In the genomic region with DNA sequence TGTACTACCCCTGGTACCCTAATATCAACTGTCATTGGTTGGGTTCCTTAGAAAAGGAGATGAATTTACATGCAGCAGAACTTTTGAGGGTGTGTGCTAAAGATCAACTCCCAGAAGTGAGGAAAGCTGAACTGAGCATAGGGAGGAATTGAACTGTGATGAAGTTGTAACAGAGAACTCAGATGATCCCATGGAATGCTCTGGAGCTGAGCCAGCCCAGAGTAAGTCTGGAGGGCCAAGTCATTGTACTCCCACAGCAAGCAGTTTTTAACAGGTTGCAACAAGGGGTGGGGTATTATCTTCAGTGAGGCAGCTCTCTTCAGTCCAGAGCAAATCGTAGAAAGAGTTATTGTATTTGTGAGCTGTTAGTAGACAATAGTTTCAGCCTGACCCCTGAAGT, we compare ENCODE assay signal across 22 cellular contexts.
"Had no signal": no experiment of that assay in that cellular context is flagged by ENCODE, and none has a peak within 500 bp of the region (broad histone marks: within the 10 kb centered on the region; RNA-seq: fewer than 3 reads in every experiment).

No MANE protein-coding gene starts in this region.

- DNase-seq: activated B cell treated with CpG ODN at 0.5 μM for 24 hours; activated CD4-positive, alpha-beta memory T cell treated with anti-CD3 and anti-CD28 coated beads, Interleukin-2, amount 10 ng/mL, durations not matched to agents 7 days and 5 days; activated CD4-positive, alpha-beta T cell treated with anti-CD3 and anti-CD28 coated beads for 4 hours; activated CD8-positive, alpha-beta memory T cell treated with anti-CD3 and anti-CD28 coated beads, Interleukin-2, amount 10 ng/mL, durations not matched to agents 7 days and 5 days; activated naive CD4-positive, alpha-beta T cell treated with Interleukin-2 at 50 U/mL for 16 hours; activated naive CD8-positive, alpha-beta T cell treated with anti-CD3 and anti-CD28 coated beads, Interleukin-2, amount 10 ng/mL, durations not matched to agents 7 days and 5 days; amygdala; brain microvascular endothelial cell; effector CD4-positive, alpha-beta T cell; nephron progenitor cell; occipital lobe; posterior cingulate gyrus; retina; stimulated activated CD4-positive, alpha-beta T cell treated with anti-CD3 and anti-CD28 coated beads, Interleukin-2, amount 100 ng/mL, for 24 hours; stimulated activated naive CD8-positive, alpha-beta T cell treated with anti-CD3 and anti-CD28 coated beads, Interleukin-15, Interleukin-2, amounts not matched to agents 100 U/mL and 50 U/mL, for 24 hours; transverse colon; uterus had no signal

- ATAC-seq: activated CD8-positive, alpha-beta memory T cell treated with anti-CD3 and anti-CD28 coated beads, Interleukin-2, amount 10 ng/mL, durations not matched to agents 7 days and 5 days; activated T-helper 17 cell treated with anti-CD3 and anti-CD28 coated beads, Interleukin-2, amount 50 U/mL, for 72 hours; stimulated activated naive CD8-positive, alpha-beta T cell treated with anti-CD3 and anti-CD28 coated beads, Interleukin-15, Interleukin-2, amounts not matched to agents 100 U/mL and 50 U/mL, for 24 hours had no signal

- H3K27ac Mint-ChIP-seq: activated B cell treated with CpG ODN at 0.5 μM for 24 hours; activated CD4-positive, alpha-beta memory T cell treated with anti-CD3 and anti-CD28 coated beads, Interleukin-2, amount 10 ng/mL, durations not matched to agents 7 days and 5 days; activated CD8-positive, alpha-beta memory T cell treated with anti-CD3 and anti-CD28 coated beads, Interleukin-2, amount 10 ng/mL, durations not matched to agents 7 days and 5 days; activated naive CD8-positive, alpha-beta T cell treated with anti-CD3 and anti-CD28 coated beads, Interleukin-2, amount 10 ng/mL, durations not matched to agents 7 days and 5 days; activated T-helper 17 cell treated with anti-CD3 and anti-CD28 coated beads, Interleukin-2, amount 50 U/mL, for 72 hours; nephron progenitor cell; T-helper 2 cell treated with Interferon-gamma antibody and Interleukin-4, amounts not matched to agents 5 μg/mL and 100 μg/mL, for 36 hours had no signal

- H3K4me1 Mint-ChIP-seq: activated B cell treated with CpG ODN at 0.5 μM for 24 hours; activated CD4-positive, alpha-beta memory T cell treated with anti-CD3 and anti-CD28 coated beads, Interleukin-2, amount 10 ng/mL, durations not matched to agents 7 days and 5 days; activated CD8-positive, alpha-beta memory T cell treated with anti-CD3 and anti-CD28 coated beads, Interleukin-2, amount 10 ng/mL, durations not matched to agents 7 days and 5 days; activated naive CD8-positive, alpha-beta T cell treated with anti-CD3 and anti-CD28 coated beads, Interleukin-2, amount 10 ng/mL, durations not matched to agents 7 days and 5 days; activated T-helper 17 cell treated with anti-CD3 and anti-CD28 coated beads, Interleukin-2, amount 50 U/mL, for 72 hours; central memory CD8-positive, alpha-beta T cell; nephron progenitor cell had no signal

- H3K27me3 Mint-ChIP-seq: activated B cell treated with CpG ODN at 0.5 μM for 24 hours; activated CD4-positive, alpha-beta memory T cell treated with anti-CD3 and anti-CD28 coated beads, Interleukin-2, amount 10 ng/mL, durations not matched to agents 7 days and 5 days; activated CD8-positive, alpha-beta memory T cell treated with anti-CD3 and anti-CD28 coated beads, Interleukin-2, amount 10 ng/mL, durations not matched to agents 7 days and 5 days; activated naive CD8-positive, alpha-beta T cell treated with anti-CD3 and anti-CD28 coated beads, Interleukin-2, amount 10 ng/mL, durations not matched to agents 7 days and 5 days; activated T-helper 17 cell treated with anti-CD3 and anti-CD28 coated beads, Interleukin-2, amount 50 U/mL, for 72 hours; central memory CD8-positive, alpha-beta T cell had no signal

- H3K4me1 ChIP-seq: esophagus muscularis mucosa, transverse colon, uterus had no signal

- H3K36me3 Mint-ChIP-seq: activated CD8-positive, alpha-beta memory T cell treated with anti-CD3 and anti-CD28 coated beads, Interleukin-2, amount 10 ng/mL, durations not matched to agents 7 days and 5 days; activated naive CD8-positive, alpha-beta T cell treated with anti-CD3 and anti-CD28 coated beads, Interleukin-2, amount 10 ng/mL, durations not matched to agents 7 days and 5 days had no signal

- H3K4me3 Mint-ChIP-seq: activated B cell treated with CpG ODN at 0.5 μM for 24 hours; activated CD4-positive, alpha-beta memory T cell treated with anti-CD3 and anti-CD28 coated beads, Interleukin-2, amount 10 ng/mL, durations not matched to agents 7 days and 5 days; activated CD8-positive, alpha-beta memory T cell treated with anti-CD3 and anti-CD28 coated beads, Interleukin-2, amount 10 ng/mL, durations not matched to agents 7 days and 5 days; activated naive CD8-positive, alpha-beta T cell treated with anti-CD3 and anti-CD28 coated beads, Interleukin-2, amount 10 ng/mL, durations not matched to agents 7 days and 5 days; activated T-helper 17 cell treated with anti-CD3 and anti-CD28 coated beads, Interleukin-2, amount 50 U/mL, for 72 hours; central memory CD8-positive, alpha-beta T cell; nephron progenitor cell; T-helper 2 cell treated with Interferon-gamma antibody and Interleukin-4, amounts not matched to agents 5 μg/mL and 100 μg/mL, for 36 hours had no signal

- H3K27me3 ChIP-seq: brain microvascular endothelial cell, esophagus muscularis mucosa, transverse colon, uterus had no signal

- H3K4me3 ChIP-seq: coronary artery, esophagus muscularis mucosa, transverse colon, uterus had no signal

- H3K9me3 ChIP-seq: esophagus muscularis mucosa, transverse colon, uterus had no signal

- H3K27ac ChIP-seq: brain microvascular endothelial cell, coronary artery, esophagus muscularis mucosa, transverse colon, uterus had no signal

- H3K9me3 Mint-ChIP-seq: activated B cell treated with CpG ODN at 0.5 μM for 24 hours; activated naive CD8-positive, alpha-beta T cell treated with anti-CD3 and anti-CD28 coated beads, Interleukin-2, amount 10 ng/mL, durations not matched to agents 7 days and 5 days; nephron progenitor cell had no signal

- H3K36me3 ChIP-seq: brain microvascular endothelial cell, esophagus muscularis mucosa, transverse colon, uterus had no signal
